In the genomic region with DNA sequence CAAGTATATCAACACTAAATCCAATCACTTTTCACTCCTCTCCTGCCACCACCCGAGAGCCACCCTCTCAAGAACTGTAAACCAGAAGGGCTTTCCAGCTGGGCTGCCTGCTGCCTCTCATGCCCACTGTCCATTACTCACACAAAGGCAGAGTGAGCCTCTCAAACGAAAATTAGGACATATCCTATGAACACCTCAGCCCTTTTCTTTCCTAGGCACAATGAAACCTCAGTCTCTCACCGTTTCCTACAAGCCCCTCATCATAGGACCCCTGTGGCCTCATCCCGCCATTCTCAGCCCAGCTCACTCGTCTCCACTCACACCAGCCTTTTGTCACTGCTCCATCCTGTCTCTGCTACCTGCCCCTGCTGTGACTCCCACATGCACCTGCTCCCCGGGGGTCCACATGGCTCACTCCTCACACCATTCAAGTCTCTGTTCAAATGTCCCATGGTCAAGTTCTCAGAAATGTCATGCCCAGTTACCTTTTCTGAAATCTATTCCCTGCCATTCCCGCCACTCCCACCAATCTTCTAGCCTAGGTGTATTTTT, we compare ENCODE assay signal across 22 cellular contexts. TPM values are rescaled to one million over a fixed set of nuclear protein-coding genes. Genes with fewer than 3 reads are reported as not detected.
A peak's percentile ranks its signal among the peaks of the same experiment; 100 is the strongest.
DNase-seq lines count a peak whose midpoint lies in the region; ATAC-seq and TF ChIP-seq lines count a peak whose summit lies in the region.
"Had no signal": no experiment of that assay in that cellular context is flagged by ENCODE, and none has a peak within 500 bp of the region (broad histone marks: within the 10 kb centered on the region; RNA-seq: fewer than 3 reads in every experiment).

No MANE protein-coding gene starts in this region.

- H3K4me3 Mint-ChIP-seq in CD4-positive, CD25-positive, alpha-beta regulatory T cell: peak overlapping the region in 2 of 4 donors; percentile 12 to 13
- peak overlapping the region in 1 of 3 donors; percentile 28 for H3K4me3 Mint-ChIP-seq in T-cell
- H3K4me3 Mint-ChIP-seq: activated CD4-positive, alpha-beta T cell treated with anti-CD3 and anti-CD28 coated beads for 36 hours; memory B cell had no signal

- H3K36me3 ChIP-seq in CD4-positive, CD25-positive, alpha-beta regulatory T cell (ENCODE audit: control insufficient read depth, insufficient read depth, low read length): peaks cover 28% of the 10 kb centered on the region
- H3K36me3 ChIP-seq: gastrocnemius medialis, right lobe of liver had no signal

- POLR2A ChIA-PET in T-cell (lab: Charles Lee): interaction anchor here in 1 of 2 donors (1.5 kb wide), 1 partner anchor 18 kb away, joined by 5 read pairs; no protein-coding TSS in a partner anchor

- no peaks in the 10 kb centered on the region for H3K27me3 ChIP-seq in CD4-positive, CD25-positive, alpha-beta regulatory T cell (ENCODE audit: control insufficient read depth, insufficient read depth, low read length)
- H3K27me3 ChIP-seq: gastrocnemius medialis, right lobe of liver, SJSA1 had no signal

- CTCF ChIA-PET in T-cell (lab: Charles Lee): no interaction called here

- no peaks in the 10 kb centered on the region for H3K27me3 Mint-ChIP-seq in CD4-positive, CD25-positive, alpha-beta regulatory T cell
- no peaks in the 10 kb centered on the region for H3K27me3 Mint-ChIP-seq in T-cell
- H3K27me3 Mint-ChIP-seq: activated CD4-positive, alpha-beta T cell treated with anti-CD3 and anti-CD28 coated beads for 36 hours; memory B cell had no signal

- no peak for TF ChIP-seq CTCF in lower leg skin (IDR thresholded peaks at IDR 0.05)

- no peak overlapping the region for H3K27ac ChIP-seq in CD4-positive, CD25-positive, alpha-beta regulatory T cell (ENCODE audit: insufficient read depth, low read length, poor library complexity, severe bottlenecking)
- H3K27ac ChIP-seq: gastrocnemius medialis, hepatocyte, right lobe of liver, SJSA1 had no signal

- ATAC-seq in activated CD4-positive, CD25-positive, alpha-beta regulatory T cell treated with anti-CD3 and anti-CD28 coated beads, Interleukin-2, amount 50 U/mL, for 24 hours: no peak
- ATAC-seq in CD4-positive, CD25-positive, alpha-beta regulatory T cell (ENCODE audit: low read depth in 2 of 2): no peak
- ATAC-seq in T-cell (replicated peaks in 1 of 4) (peak in 1 of 4 experiments; percentile 24), HG03025 (IDR thresholded peaks at IDR 0.05; ENCODE audit: low FRiP score, unreplicated experiment) (no peak), HG03378 (IDR thresholded peaks at IDR 0.05; ENCODE audit: unreplicated experiment) (no peak)
- ATAC-seq: activated CD4-positive, alpha-beta T cell treated with anti-CD3 and anti-CD28 coated beads for 36 hours; gastrocnemius medialis; right lobe of liver had no signal

- 61 to 62% methylated on average over 7 of the region's 7 CpGs for WGBS in lower leg skin, 2 donors

- H3K36me3 Mint-ChIP-seq in CD4-positive, CD25-positive, alpha-beta regulatory T cell: peaks cover 27% of the 10 kb centered on the region
- peaks cover 23% of the 10 kb centered on the region for H3K36me3 Mint-ChIP-seq in T-cell

- no peak overlapping the region for H3K4me3 ChIP-seq in CD4-positive, CD25-positive, alpha-beta regulatory T cell (ENCODE audit: low read depth, low read length)
- H3K4me3 ChIP-seq in lower leg skin (ENCODE audit: low read depth, poor library complexity, severe bottlenecking): no peak overlapping the region
- H3K4me3 ChIP-seq: gastrocnemius medialis, hepatocyte, right lobe of liver, SJSA1 had no signal

- intact Hi-C loops in lower leg skin (cut with DNase I; ENCODE audit: low total_unique reads): no loop called here

- peak overlapping the region; percentile 54 to 95 (median 88) for H3K27ac Mint-ChIP-seq in CD4-positive, CD25-positive, alpha-beta regulatory T cell
- H3K27ac Mint-ChIP-seq in T-cell: peak overlapping the region; percentile 71 to 85
- H3K27ac Mint-ChIP-seq: activated CD4-positive, alpha-beta T cell treated with anti-CD3 and anti-CD28 coated beads for 36 hours; memory B cell; progenitor cell of endocrine pancreas had no signal

- H3K4me1 Mint-ChIP-seq in CD4-positive, CD25-positive, alpha-beta regulatory T cell: peaks cover 30 to 63% (median 45%) of the 10 kb centered on the region in 4 donors
- H3K4me1 Mint-ChIP-seq in T-cell: peaks cover 65 to 71% (median 65%) of the 10 kb centered on the region in 3 donors

- H3K9me3 Mint-ChIP-seq in CD4-positive, CD25-positive, alpha-beta regulatory T cell: no peaks in the 10 kb centered on the region
- no peaks in the 10 kb centered on the region for H3K9me3 Mint-ChIP-seq in T-cell
- H3K9me3 Mint-ChIP-seq: memory B cell had no signal

- peak; percentile 28 for DNase-seq in activated CD4-positive, CD25-positive, alpha-beta regulatory T cell treated with anti-CD3 and anti-CD28 coated beads, Interleukin-2, amount 50 U/mL, for 72 hours
- DNase-seq in CD4-positive, CD25-positive, alpha-beta regulatory T cell: no peak
- DNase-seq in T-cell (no peak), lower leg skin (ENCODE audit: low spot score in 2 of 2) (peak; percentile 13 to 71), ecto neural progenitor cell (ENCODE audit: low spot score) (no peak)
- DNase-seq: activated CD4-positive, alpha-beta T cell treated with anti-CD3 and anti-CD28 coated beads for 36 hours; gastrocnemius medialis; NCI-H1092 treated with DMSO at 0.1 percent for 48 hours; NCI-H1930; right lobe of liver; stimulated activated CD4-positive, alpha-beta T cell treated with anti-CD3 and anti-CD28 coated beads, Interleukin-2, amount 100 ng/mL, for 48 hours had no signal

- no peaks in the 10 kb centered on the region for H3K9me3 ChIP-seq in CD4-positive, CD25-positive, alpha-beta regulatory T cell (ENCODE audit: control insufficient read depth in 2 of 2, low read length in 2 of 2)
- H3K9me3 ChIP-seq: gastrocnemius medialis, right lobe of liver, SJSA1 had no signal

- no peak for TF ChIP-seq POLR2A in lower leg skin (IDR thresholded peaks at IDR 0.05)

- H3K4me1 ChIP-seq in CD4-positive, CD25-positive, alpha-beta regulatory T cell (ENCODE audit: control insufficient read depth, insufficient read depth, low read length, poor library complexity, severe bottlenecking): peaks cover 33% of the 10 kb centered on the region
- H3K4me1 ChIP-seq: gastrocnemius medialis, right lobe of liver, SJSA1 had no signal

RNA-seq across cellular contexts. Expression of gene HLA-F, which starts 7.4 kb away (rescaled TPM):
- total RNA-seq in CD4-positive, CD25-positive, alpha-beta regulatory T cell: 1,143 TPM
- 100 to 1,000 TPM; 302 to 457 (median 429) TPM for polyA plus RNA-seq in CD4-positive, CD25-positive, alpha-beta regulatory T cell
- 100 to 1,000 TPM; 600 to 951 (median 748) TPM for total RNA-seq in T-cell
- 10 to 100 TPM; 65.9 to 97.8 (median 92.9) TPM for total RNA-seq in lower leg skin
- total RNA-seq: G401, progenitor cell of endocrine pancreas had no signal

RNA-seq across cellular contexts. Expression of gene ZFP57, which starts 49.7 kb away (rescaled TPM):
- total RNA-seq in CD4-positive, CD25-positive, alpha-beta regulatory T cell: 2.4 TPM
- polyA plus RNA-seq in CD4-positive, CD25-positive, alpha-beta regulatory T cell: 1 to 10 TPM in 2 of 4 donors, not detected in 2; 1.0 to 4.8 TPM
- 1 to 10 TPM in 1 of 5 donors, not detected in 4; 1.0 TPM for total RNA-seq in T-cell
- total RNA-seq in lower leg skin: 1 to 10 TPM in 2 of 4 donors, under 1 TPM in 2; 0.15 to 4.8 (median 2.4) TPM
- total RNA-seq: A172; activated CD4-positive, alpha-beta T cell treated with anti-CD3 and anti-CD28 coated beads for 36 hours; G401; hepatocyte; SJSA1; temporal lobe; urinary bladder had no signal
- polyA plus RNA-seq: hepatocyte, urinary bladder had no signal

Comparison
In these comparisons a context has a peak if more than half of its experiments do, and no peak if none do; other contexts are left out.
1. DNase-seq: peak in activated CD4-positive, CD25-positive, alpha-beta regulatory T cell treated with anti-CD3 and anti-CD28 coated beads, Interleukin-2, amount 50 U/mL, for 72 hours (single experiment) and lower leg skin (2 of 2); none in CD4-positive, CD25-positive, alpha-beta regulatory T cell (0 of 3), T-cell (0 of 34) and ecto neural progenitor cell (single experiment).
2. RNA of gene HLA-F, which starts 7.4 kb away (total RNA-seq): 1,143 TPM in CD4-positive, CD25-positive, alpha-beta regulatory T cell (single experiment) and 600 to 951 TPM in T-cell; 65.9 to 97.8 TPM in lower leg skin; every median in the first group is over 4 times any median in the second.